21 cellular contexts compared by ENCODE assay signal in genomic region chr3:44942202-44942921, GRCh38. TPM values are rescaled to one million over a fixed set of nuclear protein-coding genes. Genes with fewer than 3 reads are reported as not detected.
DNase-seq lines count a peak whose midpoint lies in the region; ATAC-seq and TF ChIP-seq lines count a peak whose summit lies in the region.
"Had no signal": no experiment of that assay in that cellular context is flagged by ENCODE, and none has a peak within 500 bp of the region (broad histone marks: within the 10 kb centered on the region; RNA-seq: fewer than 3 reads in every experiment).

No MANE protein-coding gene starts in this region.

- in situ Hi-C loops in astrocyte of the spinal cord (cut with HindIII; ENCODE audit: low sequenced_read_pairs), result no loop called here

- no peak overlapping the region for H3K4me3 Mint-ChIP-seq in T-helper 2 cell treated with Interferon-gamma antibody and Interleukin-4, amounts not matched to agents 5 μg/mL and 100 μg/mL, for 36 hours
- H3K4me3 Mint-ChIP-seq: activated CD8-positive, alpha-beta memory T cell treated with anti-CD3 and anti-CD28 coated beads, Interleukin-2, amount 10 ng/mL, durations not matched to agents 7 days and 5 days; brain; T-cell had no signal

- H3K36me3 ChIP-seq in lower lobe of right lung, result peaks cover 65% of the 10 kb centered on the region

- intact Hi-C loops in lower lobe of right lung (cut with DNase I), result no loop called here

- no peaks in the 10 kb centered on the region for H3K27me3 ChIP-seq in lower lobe of right lung (ENCODE audit: low read depth)
- H3K27me3 ChIP-seq: BLaER1 treated with 17β-estradiol and CSF1 and Interleukin-3, amounts not matched to agents 10 nM and 100 nM; upper lobe of left lung had no signal

- H3K4me1 Mint-ChIP-seq in T-helper 2 cell treated with Interferon-gamma antibody and Interleukin-4, amounts not matched to agents 5 μg/mL and 100 μg/mL, for 36 hours (ENCODE audit: low read depth), result no peaks in the 10 kb centered on the region
- H3K4me1 Mint-ChIP-seq: activated CD8-positive, alpha-beta memory T cell treated with anti-CD3 and anti-CD28 coated beads, Interleukin-2, amount 10 ng/mL, durations not matched to agents 7 days and 5 days; brain had no signal

- TF ChIP-seq CTCF in AG10803 (conservative IDR thresholded peaks at IDR 0.05; ENCODE audit: low read length) (no peak), astrocyte of the spinal cord (IDR thresholded peaks at IDR 0.05; ENCODE audit: low read depth, low read length) (no peak), lower lobe of right lung (IDR thresholded peaks at IDR 0.05) (no peak)

- H3K4me3 ChIP-seq in AG10803 (ENCODE audit: low read length) (no peak overlapping the region), astrocyte of the spinal cord (ENCODE audit: low read depth, low read length) (no peak overlapping the region), lower lobe of right lung (no peak overlapping the region)
- H3K4me3 ChIP-seq: BLaER1 treated with 17β-estradiol and CSF1 and Interleukin-3, amounts not matched to agents 10 nM and 100 nM; PC-9; upper lobe of left lung had no signal

- H3K9me3 ChIP-seq in lower lobe of right lung, result no peaks in the 10 kb centered on the region
- H3K9me3 ChIP-seq: BLaER1 treated with 17β-estradiol and CSF1 and Interleukin-3, amounts not matched to agents 10 nM and 100 nM; upper lobe of left lung had no signal

- no peaks in the 10 kb centered on the region for H3K9me3 Mint-ChIP-seq in T-helper 2 cell treated with Interferon-gamma antibody and Interleukin-4, amounts not matched to agents 5 μg/mL and 100 μg/mL, for 36 hours
- H3K9me3 Mint-ChIP-seq: brain, T-cell had no signal

- H3K27me3 Mint-ChIP-seq in T-helper 2 cell treated with Interferon-gamma antibody and Interleukin-4, amounts not matched to agents 5 μg/mL and 100 μg/mL, for 36 hours (ENCODE audit: low read depth), result no peaks in the 10 kb centered on the region
- H3K27me3 Mint-ChIP-seq: activated CD8-positive, alpha-beta memory T cell treated with anti-CD3 and anti-CD28 coated beads, Interleukin-2, amount 10 ng/mL, durations not matched to agents 7 days and 5 days; brain; T-cell had no signal

- peaks cover 30% of the 10 kb centered on the region for H3K36me3 Mint-ChIP-seq in T-helper 2 cell treated with Interferon-gamma antibody and Interleukin-4, amounts not matched to agents 5 μg/mL and 100 μg/mL, for 36 hours (ENCODE audit: low read depth)

- ATAC-seq in GM18909 (IDR thresholded peaks at IDR 0.05; ENCODE audit: poor library complexity, unreplicated experiment), result no peak
- ATAC-seq in lower lobe of right lung, result no peak
- ATAC-seq: activated CD8-positive, alpha-beta memory T cell treated with anti-CD3 and anti-CD28 coated beads, Interleukin-2, amount 10 ng/mL, durations not matched to agents 7 days and 5 days; stimulated activated naive CD8-positive, alpha-beta T cell treated with anti-CD3 and anti-CD28 coated beads, Interleukin-15, Interleukin-2, amounts not matched to agents 100 U/mL and 50 U/mL, for 24 hours; T-cell had no signal

- H3K27ac Mint-ChIP-seq in T-helper 2 cell treated with Interferon-gamma antibody and Interleukin-4, amounts not matched to agents 5 μg/mL and 100 μg/mL, for 36 hours, result no peak overlapping the region
- H3K27ac Mint-ChIP-seq: activated CD8-positive, alpha-beta memory T cell treated with anti-CD3 and anti-CD28 coated beads, Interleukin-2, amount 10 ng/mL, durations not matched to agents 7 days and 5 days; brain had no signal

- peaks cover 25% of the 10 kb centered on the region for H3K4me1 ChIP-seq in lower lobe of right lung

- no peak overlapping the region for H3K27ac ChIP-seq in lower lobe of right lung
- H3K27ac ChIP-seq: BLaER1 treated with 17β-estradiol and CSF1 and Interleukin-3, amounts not matched to agents 10 nM and 100 nM; PC-9; upper lobe of left lung had no signal

- DNase-seq in AG10803 (ENCODE audit: low read depth) (peak; percentile 37), HT1080 (ENCODE audit: low read depth) (peak; percentile 69), astrocyte of the spinal cord (ENCODE audit: low read depth, low spot score) (peak; percentile 40), iris pigment epithelial cell (ENCODE audit: low read depth) (peak; percentile 74), lower lobe of right lung (no peak)
- DNase-seq in T-helper 2 cell treated with Interferon-gamma antibody and Interleukin-4, amounts not matched to agents 5 μg/mL and 100 μg/mL, for 36 hours (ENCODE audit: low spot score), result no peak
- no peak for DNase-seq in stimulated activated CD8-positive, alpha-beta memory T cell treated with anti-CD3 and anti-CD28 coated beads, Interleukin-4, amount 100 ng/mL, for 48 hours
- DNase-seq: activated CD8-positive, alpha-beta memory T cell treated with anti-CD3 and anti-CD28 coated beads, Interleukin-2, amount 10 ng/mL, durations not matched to agents 7 days and 5 days; activated naive CD4-positive, alpha-beta T cell; effector memory CD4-positive, alpha-beta T cell; H7; Kasumi-1; kidney; NCI-H524; PC-9; stimulated activated naive CD8-positive, alpha-beta T cell treated with anti-CD3 and anti-CD28 coated beads, Interleukin-15, Interleukin-2, amounts not matched to agents 100 U/mL and 50 U/mL, for 24 hours; T-cell; upper lobe of left lung had no signal

RNA-seq across cellular contexts. Expression of gene ZDHHC3, which starts 33.6 kb away (rescaled TPM):
- total RNA-seq in HT1080 (2014; rRNA removed; shearing (Covaris generic)), result 60.7 and 72.8 TPM in 2 replicates
- polyA plus RNA-seq in HT1080 (2015; cell fraction: cytosol; rRNA removed), result 33.3 and 42.9 TPM in 2 replicates
- polyA plus RNA-seq in HT1080 (2015; cell fraction: nucleus; rRNA removed), result 15.2 and 19.7 TPM in 2 replicates
- total RNA-seq in lower lobe of right lung, result 110 TPM

RNA-seq across cellular contexts. Expression of gene EXOSC7, which starts 33.7 kb away (rescaled TPM):
- 69.1 and 71.0 TPM in 2 replicates for total RNA-seq in HT1080 (2014; rRNA removed; shearing (Covaris generic))
- polyA plus RNA-seq in HT1080 (2015; cell fraction: cytosol; rRNA removed), result 67.3 and 68.3 TPM in 2 replicates
- polyA plus RNA-seq in HT1080 (2015; cell fraction: nucleus; rRNA removed), result 52.1 and 59.7 TPM in 2 replicates
- total RNA-seq in lower lobe of right lung, result 32.9 TPM

Comparison
In these comparisons a context has a peak if more than half of its experiments do, and no peak if none do; other contexts are left out.
1. DNase-seq: peak in AG10803 (single experiment), HT1080 (single experiment), astrocyte of the spinal cord (single experiment) and iris pigment epithelial cell (single experiment); none in T-helper 2 cell treated with Interferon-gamma antibody and Interleukin-4, amounts not matched to agents 5 μg/mL and 100 μg/mL, for 36 hours (single experiment), stimulated activated CD8-positive, alpha-beta memory T cell treated with anti-CD3 and anti-CD28 coated beads, Interleukin-4, amount 100 ng/mL, for 48 hours (single experiment) and lower lobe of right lung (single experiment).